ENCODE assay signal across 25 cellular contexts in genomic region chr1:162397039-162397448, GRCh38. TPM values are rescaled to one million over a fixed set of nuclear protein-coding genes. Genes with fewer than 3 reads are reported as not detected.
A peak's percentile ranks its signal among the peaks of the same experiment; 100 is the strongest.
DNase-seq lines count a peak whose midpoint lies in the region; ATAC-seq and TF ChIP-seq lines count a peak whose summit lies in the region.
"Had no signal": no experiment of that assay in that cellular context is flagged by ENCODE, and none has a peak within 500 bp of the region (broad histone marks: within the 10 kb centered on the region; RNA-seq: fewer than 3 reads in every experiment).

No MANE protein-coding gene starts in this region.

- TF ChIP-seq CTCF in brain microvascular endothelial cell (IDR thresholded peaks at IDR 0.05; ENCODE audit: low read depth, low read length, missing control alignments) (peak; percentile 16), natural killer cell (IDR thresholded peaks at IDR 0.05) (no peak)

- peaks cover 34% of the 10 kb centered on the region for H3K36me3 Mint-ChIP-seq in natural killer cell
- no peaks in the 10 kb centered on the region for H3K36me3 Mint-ChIP-seq in stimulated activated naive B cell treated with anti-CD40 and anti-IgM and Interleukin-4, amounts not matched to agents 10 μg/mL and 1 μg/mL and 100 μg/mL, for 72 hours

- no peak overlapping the region for H3K4me3 ChIP-seq in brain microvascular endothelial cell (ENCODE audit: low read depth, low read length)
- H3K4me3 ChIP-seq: lower lobe of right lung, thyroid gland had no signal

- peak overlapping the region; percentile 92 to 94 for H3K27ac Mint-ChIP-seq in natural killer cell
- no peak overlapping the region for H3K27ac Mint-ChIP-seq in stimulated activated naive B cell treated with anti-CD40 and anti-IgM and Interleukin-4, amounts not matched to agents 10 μg/mL and 1 μg/mL and 100 μg/mL, for 72 hours
- H3K27ac Mint-ChIP-seq: dendritic cell treated with granulocyte-macrophage colony-stimulating factor and Interleukin-4, amounts not matched to agents 40 ng/mL and 50 ng/mL, for 4 days; nephron; T-helper 1 cell treated with Interleukin-12 subunit alpha and Interleukin-12 subunit beta and Interleukin-4 antibody, amounts not matched to agents 30 μg/mL and 1 μg/mL, for 36 hours had no signal

- ATAC-seq in natural killer cell = no peak
- no peak for ATAC-seq in stimulated activated naive B cell treated with anti-CD40 and anti-IgM and Interleukin-4, amounts not matched to agents 10 μg/mL and 1 μg/mL and 100 μg/mL, for 72 hours (replicated peaks)
- no peak for ATAC-seq in GM18909 (IDR thresholded peaks at IDR 0.05; ENCODE audit: poor library complexity, unreplicated experiment)
- ATAC-seq in GM18861 (IDR thresholded peaks at IDR 0.05; ENCODE audit: unreplicated experiment) = no peak
- ATAC-seq: esophagus mucosa, lower lobe of right lung had no signal

- H3K27ac ChIP-seq in brain microvascular endothelial cell = no peak overlapping the region
- H3K27ac ChIP-seq: lower lobe of right lung, RWPE1, thyroid gland had no signal

- H3K9me3 Mint-ChIP-seq in natural killer cell = no peaks in the 10 kb centered on the region
- no peaks in the 10 kb centered on the region for H3K9me3 Mint-ChIP-seq in stimulated activated naive B cell treated with anti-CD40 and anti-IgM and Interleukin-4, amounts not matched to agents 10 μg/mL and 1 μg/mL and 100 μg/mL, for 72 hours
- H3K9me3 Mint-ChIP-seq: dendritic cell treated with granulocyte-macrophage colony-stimulating factor and Interleukin-4, amounts not matched to agents 40 ng/mL and 50 ng/mL, for 4 days; nephron; T-helper 1 cell treated with Interleukin-12 subunit alpha and Interleukin-12 subunit beta and Interleukin-4 antibody, amounts not matched to agents 30 μg/mL and 1 μg/mL, for 36 hours had no signal

- no peaks in the 10 kb centered on the region for H3K27me3 Mint-ChIP-seq in natural killer cell (ENCODE audit: low read depth in 2 of 2)
- H3K27me3 Mint-ChIP-seq in stimulated activated naive B cell treated with anti-CD40 and anti-IgM and Interleukin-4, amounts not matched to agents 10 μg/mL and 1 μg/mL and 100 μg/mL, for 72 hours = peaks cover 22 to 33% of the 10 kb centered on the region in 2 donors

- H3K4me3 Mint-ChIP-seq in natural killer cell = peak overlapping the region; percentile 18
- H3K4me3 Mint-ChIP-seq in stimulated activated naive B cell treated with anti-CD40 and anti-IgM and Interleukin-4, amounts not matched to agents 10 μg/mL and 1 μg/mL and 100 μg/mL, for 72 hours = no peak overlapping the region
- H3K4me3 Mint-ChIP-seq: dendritic cell treated with granulocyte-macrophage colony-stimulating factor and Interleukin-4, amounts not matched to agents 40 ng/mL and 50 ng/mL, for 4 days; nephron; T-helper 1 cell treated with Interleukin-12 subunit alpha and Interleukin-12 subunit beta and Interleukin-4 antibody, amounts not matched to agents 30 μg/mL and 1 μg/mL, for 36 hours had no signal

- H3K27me3 ChIP-seq in brain microvascular endothelial cell (replicated peaks) = no peaks in the 10 kb centered on the region
- H3K27me3 ChIP-seq: thyroid gland had no signal

- intact Hi-C loops in natural killer cell (cut with micrococcal nuclease) (loop anchor here (10.0 kb wide), 1 partner anchor 602 kb away; no protein-coding TSS in a partner anchor), head of caudate nucleus (cut with DNase I) (no loop called here)

- H3K36me3 ChIP-seq in brain microvascular endothelial cell (replicated peaks) = no peaks in the 10 kb centered on the region
- H3K36me3 ChIP-seq: lower lobe of right lung, thyroid gland had no signal

- in situ Hi-C loops in brain microvascular endothelial cell (cut with HindIII; ENCODE audit: low pct_ligation_motif_present, low sequenced_read_pairs) = no loop called here

- peak; percentile 41 for DNase-seq in ELR (ENCODE audit: low read depth)
- peak; percentile 37 for DNase-seq in NCI-H226
- no peak for DNase-seq in brain microvascular endothelial cell
- DNase-seq in natural killer cell = no peak
- DNase-seq in head of caudate nucleus = no peak
- no peak for DNase-seq in stimulated activated naive B cell treated with anti-CD40 and anti-IgM and Interleukin-4, amounts not matched to agents 10 μg/mL and 1 μg/mL and 100 μg/mL, for 72 hours
- DNase-seq: activated CD4-positive, alpha-beta T cell treated with anti-CD3 and anti-CD28 coated beads for 1 hour; activated gamma-delta T cell treated with Interleukin-2 at 50 U/mL for 16 hours; C1 segment of cervical spinal cord; DMS53; lower lobe of right lung; NCI-H2029 treated with DMSO at 0.1 percent for 48 hours; NCI-H526 treated with DMSO at 0.1 percent for 48 hours; stimulated activated CD4-positive, alpha-beta T cell treated with anti-CD3 and anti-CD28 coated beads, Interleukin-2, amount 100 ng/mL, for 24 hours; thyroid gland had no signal

- H3K4me1 Mint-ChIP-seq in natural killer cell = peaks cover 55 to 60% of the 10 kb centered on the region in 2 donors
- peaks cover 0 to 2% of the 10 kb centered on the region in 2 donors for H3K4me1 Mint-ChIP-seq in stimulated activated naive B cell treated with anti-CD40 and anti-IgM and Interleukin-4, amounts not matched to agents 10 μg/mL and 1 μg/mL and 100 μg/mL, for 72 hours

RNA-seq across cellular contexts. Expression of gene SH2D1B, which starts 14.9 kb away (rescaled TPM):
- 100 to 1,000 TPM; 133 to 250 (median 143) TPM for total RNA-seq in natural killer cell
- total RNA-seq: astrocyte, renal cortical epithelial cell, thyroid gland had no signal

RNA-seq across cellular contexts. Expression of gene C1orf226, which starts 15.5 kb away (rescaled TPM):
- under 1 TPM; 0.09 to 0.34 (median 0.13) TPM for total RNA-seq in natural killer cell

RNA-seq across cellular contexts. Expression of gene SPATA46, which starts 20.4 kb away (rescaled TPM):
- total RNA-seq in natural killer cell = not detected
- total RNA-seq: astrocyte, esophagus mucosa, lower lobe of right lung, M059J, renal cortical epithelial cell, thyroid gland had no signal

Comparison
In these comparisons a context has a peak if more than half of its experiments do, and no peak if none do; other contexts are left out.
1. DNase-seq: peak in ELR (single experiment) and NCI-H226 (single experiment); none in brain microvascular endothelial cell (single experiment), natural killer cell (single experiment), head of caudate nucleus (0 of 42) and stimulated activated naive B cell treated with anti-CD40 and anti-IgM and Interleukin-4, amounts not matched to agents 10 μg/mL and 1 μg/mL and 100 μg/mL, for 72 hours (single experiment).